Comparison of ENCODE assay signal across 15 cellular contexts in the genomic region with DNA sequence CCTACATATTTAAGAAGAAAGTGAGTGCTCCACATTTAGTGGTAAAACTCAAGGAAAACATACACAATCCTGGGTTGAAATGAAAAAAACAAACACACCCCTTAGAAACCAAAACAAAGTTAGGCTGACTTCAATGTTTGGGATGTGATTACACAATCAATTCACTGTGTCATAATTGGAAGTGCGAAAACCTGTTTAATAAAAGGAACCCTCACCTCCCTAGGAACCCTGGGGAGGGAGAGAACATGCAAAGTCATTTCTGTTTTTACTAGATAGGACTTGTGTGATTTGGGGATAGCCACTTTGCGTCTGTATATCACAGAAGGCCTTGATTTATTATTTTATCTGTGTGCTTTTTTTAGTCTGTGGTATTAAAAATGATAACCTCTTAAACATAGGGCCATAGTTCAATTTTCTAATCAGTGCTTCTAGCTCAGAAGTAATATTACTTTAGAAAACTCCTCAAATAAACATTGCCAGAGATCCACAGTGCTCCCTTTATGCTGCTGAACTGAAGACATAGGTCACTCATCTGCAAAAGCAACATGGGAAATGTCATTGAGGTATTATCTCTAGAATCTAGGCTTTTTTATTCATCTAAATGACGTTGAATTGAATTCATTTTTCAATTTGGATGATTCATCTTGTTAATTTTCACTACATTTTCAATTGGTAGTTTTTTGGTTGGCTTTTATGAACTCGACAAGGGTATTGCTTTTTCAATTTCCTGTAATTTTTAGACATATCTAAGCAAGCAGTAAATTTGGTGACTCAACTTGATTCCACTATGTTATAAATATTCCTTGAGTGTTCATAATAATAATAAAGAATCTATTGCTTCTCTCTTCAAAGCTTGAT.
A peak's percentile ranks its signal among the peaks of the same experiment; 100 is the strongest.
DNase-seq lines count a peak whose midpoint lies in the region; ATAC-seq and TF ChIP-seq lines count a peak whose summit lies in the region.
"Had no signal": no experiment of that assay in that cellular context is flagged by ENCODE, and none has a peak within 500 bp of the region (broad histone marks: within the 10 kb centered on the region; RNA-seq: fewer than 3 reads in every experiment).

No MANE protein-coding gene starts in this region.

- H3K9me3 Mint-ChIP-seq in glutamatergic neuron (ENCODE audit: unreplicated experiment) (peaks cover 3% of the 10 kb centered on the region), nephron progenitor cell (peaks cover 34% of the 10 kb centered on the region)
- peaks cover 31% of the 10 kb centered on the region for H3K9me3 Mint-ChIP-seq in activated CD4-positive, alpha-beta memory T cell treated with anti-CD3 and anti-CD28 coated beads, Interleukin-2, amount 10 ng/mL, durations not matched to agents 7 days and 5 days

- H3K4me1 ChIP-seq in RWPE2 (ENCODE audit: insufficient read depth, poor library complexity, severe bottlenecking), result peaks cover 22% of the 10 kb centered on the region

- H3K27me3 Mint-ChIP-seq in glutamatergic neuron (ENCODE audit: unreplicated experiment) (no peaks in the 10 kb centered on the region), nephron progenitor cell (ENCODE audit: low read depth, poor library complexity) (no peaks in the 10 kb centered on the region)
- H3K27me3 Mint-ChIP-seq in activated CD4-positive, alpha-beta memory T cell treated with anti-CD3 and anti-CD28 coated beads, Interleukin-2, amount 10 ng/mL, durations not matched to agents 7 days and 5 days, result no peaks in the 10 kb centered on the region
- H3K27me3 Mint-ChIP-seq: T-helper 17 cell had no signal

- no peak for TF ChIP-seq CTCF in BJ (IDR thresholded peaks at IDR 0.05; ENCODE audit: insufficient read depth, low read depth, low read length)
- TF ChIP-seq CTCF in RWPE2 (IDR thresholded peaks at IDR 0.05; ENCODE audit: poor library complexity, severe bottlenecking), result no peak
- TF ChIP-seq CTCF in glutamatergic neuron (IDR thresholded peaks at IDR 0.05; ENCODE audit: partially characterized antibody, unreplicated experiment), result no peak
- TF ChIP-seq CTCF in nephron progenitor cell (IDR thresholded peaks at IDR 0.05), result no peak

- H3K4me1 Mint-ChIP-seq in glutamatergic neuron (ENCODE audit: low read depth, unreplicated experiment) (no peaks in the 10 kb centered on the region), nephron progenitor cell (no peaks in the 10 kb centered on the region)
- peaks cover 7% of the 10 kb centered on the region for H3K4me1 Mint-ChIP-seq in activated CD4-positive, alpha-beta memory T cell treated with anti-CD3 and anti-CD28 coated beads, Interleukin-2, amount 10 ng/mL, durations not matched to agents 7 days and 5 days
- H3K4me1 Mint-ChIP-seq: T-helper 17 cell had no signal

- CTCF ChIA-PET in BJ (lab: Yijun Ruan, JAX), result no interaction called here
- CTCF ChIA-PET in activated CD4-positive, alpha-beta memory T cell treated with anti-CD3 and anti-CD28 coated beads, Interleukin-2, amount 10 ng/mL, durations not matched to agents 7 days and 5 days (lab: Charles Lee), result no interaction called here

- H3K9me3 ChIP-seq in RWPE2 (ENCODE audit: severe bottlenecking), result peaks cover 3% of the 10 kb centered on the region

- no peaks in the 10 kb centered on the region for H3K27me3 ChIP-seq in BJ (ENCODE audit: control insufficient read depth, insufficient read depth, low read length)
- H3K27me3 ChIP-seq in RWPE2 (ENCODE audit: insufficient read depth, poor library complexity, severe bottlenecking), result no peaks in the 10 kb centered on the region
- H3K27me3 ChIP-seq: dorsolateral prefrontal cortex had no signal

- H3K4me3 Mint-ChIP-seq in glutamatergic neuron (ENCODE audit: unreplicated experiment) (no peak overlapping the region), nephron progenitor cell (no peak overlapping the region)
- H3K4me3 Mint-ChIP-seq in activated CD4-positive, alpha-beta memory T cell treated with anti-CD3 and anti-CD28 coated beads, Interleukin-2, amount 10 ng/mL, durations not matched to agents 7 days and 5 days, result no peak overlapping the region
- H3K4me3 Mint-ChIP-seq: T-helper 17 cell had no signal

- ATAC-seq in RWPE2 (ENCODE audit: low read depth) (peak; percentile 75), GM18511 (IDR thresholded peaks at IDR 0.05; ENCODE audit: unreplicated experiment) (no peak)
- ATAC-seq: T-helper 17 cell had no signal

- H3K4me3 ChIP-seq in BJ (ENCODE audit: low read depth, low read length) (no peak overlapping the region), RWPE2 (ENCODE audit: severe bottlenecking) (no peak overlapping the region)
- H3K4me3 ChIP-seq: dorsolateral prefrontal cortex, smooth muscle cell had no signal

- H3K36me3 Mint-ChIP-seq in glutamatergic neuron (ENCODE audit: unreplicated experiment) (no peaks in the 10 kb centered on the region), nephron progenitor cell (ENCODE audit: low read depth) (peaks cover 10% of the 10 kb centered on the region)
- H3K36me3 Mint-ChIP-seq in activated CD4-positive, alpha-beta memory T cell treated with anti-CD3 and anti-CD28 coated beads, Interleukin-2, amount 10 ng/mL, durations not matched to agents 7 days and 5 days (ENCODE audit: low read depth), result peaks cover 27% of the 10 kb centered on the region

- POLR2A ChIA-PET in BJ (lab: Charles Lee), result no interaction called here
- POLR2A ChIA-PET in activated CD4-positive, alpha-beta memory T cell treated with anti-CD3 and anti-CD28 coated beads, Interleukin-2, amount 10 ng/mL, durations not matched to agents 7 days and 5 days (lab: Charles Lee), result no interaction called here

- H3K27ac Mint-ChIP-seq in glutamatergic neuron (ENCODE audit: unreplicated experiment) (no peak overlapping the region), nephron progenitor cell (no peak overlapping the region)
- no peak overlapping the region for H3K27ac Mint-ChIP-seq in activated CD4-positive, alpha-beta memory T cell treated with anti-CD3 and anti-CD28 coated beads, Interleukin-2, amount 10 ng/mL, durations not matched to agents 7 days and 5 days
- H3K27ac Mint-ChIP-seq: T-helper 17 cell had no signal

- DNase-seq in BJ (ENCODE audit: low read depth) (peak; percentile 24), RWPE2 (ENCODE audit: low spot score) (no peak), fibroblast of gingiva (ENCODE audit: low read depth) (peak; percentile 65), lung microvascular endothelial cell (ENCODE audit: low read depth in 2 of 2) (peak; percentile 42 to 54), glutamatergic neuron (no peak), nephron progenitor cell (no peak)
- no peak for DNase-seq in activated CD4-positive, alpha-beta memory T cell treated with anti-CD3 and anti-CD28 coated beads, Interleukin-2, amount 10 ng/mL, durations not matched to agents 7 days and 5 days
- DNase-seq: activated CD4-positive, alpha-beta T cell treated with anti-CD3 and anti-CD28 coated beads, Interleukin-2, amount 50 U/mL, for 48 hours; activated gamma-delta T cell treated with Interleukin-2 at 50 U/mL for 16 hours; dorsolateral prefrontal cortex; KBM-7; NCI-H2081 treated with DMSO at 0.1 percent for 48 hours; T-helper 17 cell had no signal

- H3K36me3 ChIP-seq in BJ (ENCODE audit: control insufficient read depth, insufficient read depth, low read length) (no peaks in the 10 kb centered on the region), RWPE2 (ENCODE audit: low read depth) (no peaks in the 10 kb centered on the region)

- peak overlapping the region; percentile 65 for H3K27ac ChIP-seq in RWPE2 (ENCODE audit: poor library complexity, severe bottlenecking)
- H3K27ac ChIP-seq: dorsolateral prefrontal cortex had no signal

Comparison
In these comparisons a context has a peak if more than half of its experiments do, and no peak if none do; other contexts are left out.
1. DNase-seq: peak in BJ (single experiment), fibroblast of gingiva (single experiment) and lung microvascular endothelial cell (2 of 2); none in RWPE2 (single experiment), glutamatergic neuron (single experiment), activated CD4-positive, alpha-beta memory T cell treated with anti-CD3 and anti-CD28 coated beads, Interleukin-2, amount 10 ng/mL, durations not matched to agents 7 days and 5 days (single experiment) and nephron progenitor cell (single experiment).